Comparison of ENCODE assay signal across 1 cellular context in the genomic region with DNA sequence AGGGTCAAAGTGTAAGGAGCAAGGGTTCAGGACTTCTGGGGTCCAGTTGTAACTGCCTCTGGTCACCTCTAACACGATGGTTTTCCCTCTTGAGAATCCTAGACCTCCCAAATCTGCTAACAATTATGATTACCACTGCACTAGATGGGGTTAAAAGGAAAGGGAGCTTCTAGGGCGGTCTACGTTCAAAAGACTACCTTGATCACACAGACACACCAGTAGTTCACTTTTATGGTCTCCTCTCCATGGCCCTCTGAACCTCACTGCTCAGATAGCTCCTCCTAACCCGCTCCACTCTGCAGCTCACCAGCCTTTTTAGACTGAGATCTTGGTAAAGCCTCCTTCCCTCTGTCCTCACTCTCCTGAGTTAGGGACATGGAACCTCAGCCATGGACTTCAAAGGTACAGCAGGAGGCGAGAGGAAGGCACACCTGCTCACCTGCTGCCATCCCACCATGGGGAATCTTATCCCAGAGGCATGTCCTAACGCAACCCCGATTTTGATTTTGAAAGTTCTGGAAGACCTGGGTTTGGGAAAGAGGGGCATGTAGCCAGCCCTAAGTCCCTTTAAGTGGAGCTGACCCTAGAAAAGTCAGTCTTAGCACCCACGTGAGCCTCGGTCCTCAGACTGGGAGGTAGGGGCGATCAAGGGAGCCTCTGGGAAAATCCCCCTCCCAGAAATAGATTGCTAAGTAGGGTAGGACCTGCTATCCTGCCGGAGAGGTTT.
TF ChIP-seq lines count a peak whose summit lies in the region.

No MANE protein-coding gene starts in this region.

TF ChIP-seq in HepG2, 621 proteins besides CTCF, POLR2A, EP300 and RAD21 (continued from another document and continues in another):
- no peak for TF ChIP-seq ZFY (CRISPR knock-in tag; IDR thresholded peaks at IDR 0.05)
- TF ChIP-seq MZF1 (CRISPR knock-in tag; IDR thresholded peaks at IDR 0.05; ENCODE audit: borderline replicate concordance), result no peak
- TF ChIP-seq U2AF1 (optimal IDR thresholded peaks at IDR 0.05; ENCODE audit: low read depth, low read length), result no peak
- TF ChIP-seq SRSF4 (IDR thresholded peaks at IDR 0.05; ENCODE audit: low read depth, low read length, poor library complexity, severe bottlenecking), result no peak
- TF ChIP-seq, protein P1, sequence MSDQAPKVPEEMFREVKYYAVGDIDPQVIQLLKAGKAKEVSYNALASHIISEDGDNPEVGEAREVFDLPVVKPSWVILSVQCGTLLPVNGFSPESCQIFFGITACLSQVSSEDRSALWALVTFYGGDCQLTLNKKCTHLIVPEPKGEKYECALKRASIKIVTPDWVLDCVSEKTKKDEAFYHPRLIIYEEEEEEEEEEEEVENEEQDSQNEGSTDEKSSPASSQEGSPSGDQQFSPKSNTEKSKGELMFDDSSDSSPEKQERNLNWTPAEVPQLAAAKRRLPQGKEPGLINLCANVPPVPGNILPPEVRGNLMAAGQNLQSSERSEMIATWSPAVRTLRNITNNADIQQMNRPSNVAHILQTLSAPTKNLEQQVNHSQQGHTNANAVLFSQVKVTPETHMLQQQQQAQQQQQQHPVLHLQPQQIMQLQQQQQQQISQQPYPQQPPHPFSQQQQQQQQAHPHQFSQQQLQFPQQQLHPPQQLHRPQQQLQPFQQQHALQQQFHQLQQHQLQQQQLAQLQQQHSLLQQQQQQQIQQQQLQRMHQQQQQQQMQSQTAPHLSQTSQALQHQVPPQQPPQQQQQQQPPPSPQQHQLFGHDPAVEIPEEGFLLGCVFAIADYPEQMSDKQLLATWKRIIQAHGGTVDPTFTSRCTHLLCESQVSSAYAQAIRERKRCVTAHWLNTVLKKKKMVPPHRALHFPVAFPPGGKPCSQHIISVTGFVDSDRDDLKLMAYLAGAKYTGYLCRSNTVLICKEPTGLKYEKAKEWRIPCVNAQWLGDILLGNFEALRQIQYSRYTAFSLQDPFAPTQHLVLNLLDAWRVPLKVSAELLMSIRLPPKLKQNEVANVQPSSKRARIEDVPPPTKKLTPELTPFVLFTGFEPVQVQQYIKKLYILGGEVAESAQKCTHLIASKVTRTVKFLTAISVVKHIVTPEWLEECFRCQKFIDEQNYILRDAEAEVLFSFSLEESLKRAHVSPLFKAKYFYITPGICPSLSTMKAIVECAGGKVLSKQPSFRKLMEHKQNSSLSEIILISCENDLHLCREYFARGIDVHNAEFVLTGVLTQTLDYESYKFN (CRISPR knock-in tag; conservative IDR thresholded peaks at IDR 0.05), result no peak; the same call in 1 of the 2 replicates
- no peak for TF ChIP-seq HMG20A (CRISPR knock-in tag; IDR thresholded peaks at IDR 0.05; ENCODE audit: borderline replicate concordance)
- TF ChIP-seq ZNF124 (CRISPR knock-in tag; IDR thresholded peaks at IDR 0.05), result no peak
- TF ChIP-seq ZNF761 (CRISPR knock-in tag; conservative IDR thresholded peaks at IDR 0.05), result no peak
- 0 out of 2 replicates have a peak, but pooled peaks have one; percentile 33 for TF ChIP-seq ZC3H13 (CRISPR knock-in tag; IDR thresholded peaks at IDR 0.05)
- TF ChIP-seq ZFP90 (CRISPR knock-in tag; IDR thresholded peaks at IDR 0.05; ENCODE audit: borderline replicate concordance), result no peak
- TF ChIP-seq, protein P2, sequence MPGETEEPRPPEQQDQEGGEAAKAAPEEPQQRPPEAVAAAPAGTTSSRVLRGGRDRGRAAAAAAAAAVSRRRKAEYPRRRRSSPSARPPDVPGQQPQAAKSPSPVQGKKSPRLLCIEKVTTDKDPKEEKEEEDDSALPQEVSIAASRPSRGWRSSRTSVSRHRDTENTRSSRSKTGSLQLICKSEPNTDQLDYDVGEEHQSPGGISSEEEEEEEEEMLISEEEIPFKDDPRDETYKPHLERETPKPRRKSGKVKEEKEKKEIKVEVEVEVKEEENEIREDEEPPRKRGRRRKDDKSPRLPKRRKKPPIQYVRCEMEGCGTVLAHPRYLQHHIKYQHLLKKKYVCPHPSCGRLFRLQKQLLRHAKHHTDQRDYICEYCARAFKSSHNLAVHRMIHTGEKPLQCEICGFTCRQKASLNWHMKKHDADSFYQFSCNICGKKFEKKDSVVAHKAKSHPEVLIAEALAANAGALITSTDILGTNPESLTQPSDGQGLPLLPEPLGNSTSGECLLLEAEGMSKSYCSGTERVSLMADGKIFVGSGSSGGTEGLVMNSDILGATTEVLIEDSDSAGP (CRISPR knock-in tag; IDR thresholded peaks at IDR 0.05; ENCODE audit: borderline replicate concordance), result peak; percentile 42; the same call in 1 of the 2 replicates
- TF ChIP-seq ZNF343 (CRISPR knock-in tag; IDR thresholded peaks at IDR 0.05), result no peak
- TF ChIP-seq ZNF567 (CRISPR knock-in tag; IDR thresholded peaks at IDR 0.05; ENCODE audit: borderline replicate concordance), result 0 out of 2 replicates have a peak, but pooled peaks have one; percentile 27
- no peak for TF ChIP-seq ZNF720 (CRISPR knock-in tag; IDR thresholded peaks at IDR 0.05)
- TF ChIP-seq, protein P3, sequence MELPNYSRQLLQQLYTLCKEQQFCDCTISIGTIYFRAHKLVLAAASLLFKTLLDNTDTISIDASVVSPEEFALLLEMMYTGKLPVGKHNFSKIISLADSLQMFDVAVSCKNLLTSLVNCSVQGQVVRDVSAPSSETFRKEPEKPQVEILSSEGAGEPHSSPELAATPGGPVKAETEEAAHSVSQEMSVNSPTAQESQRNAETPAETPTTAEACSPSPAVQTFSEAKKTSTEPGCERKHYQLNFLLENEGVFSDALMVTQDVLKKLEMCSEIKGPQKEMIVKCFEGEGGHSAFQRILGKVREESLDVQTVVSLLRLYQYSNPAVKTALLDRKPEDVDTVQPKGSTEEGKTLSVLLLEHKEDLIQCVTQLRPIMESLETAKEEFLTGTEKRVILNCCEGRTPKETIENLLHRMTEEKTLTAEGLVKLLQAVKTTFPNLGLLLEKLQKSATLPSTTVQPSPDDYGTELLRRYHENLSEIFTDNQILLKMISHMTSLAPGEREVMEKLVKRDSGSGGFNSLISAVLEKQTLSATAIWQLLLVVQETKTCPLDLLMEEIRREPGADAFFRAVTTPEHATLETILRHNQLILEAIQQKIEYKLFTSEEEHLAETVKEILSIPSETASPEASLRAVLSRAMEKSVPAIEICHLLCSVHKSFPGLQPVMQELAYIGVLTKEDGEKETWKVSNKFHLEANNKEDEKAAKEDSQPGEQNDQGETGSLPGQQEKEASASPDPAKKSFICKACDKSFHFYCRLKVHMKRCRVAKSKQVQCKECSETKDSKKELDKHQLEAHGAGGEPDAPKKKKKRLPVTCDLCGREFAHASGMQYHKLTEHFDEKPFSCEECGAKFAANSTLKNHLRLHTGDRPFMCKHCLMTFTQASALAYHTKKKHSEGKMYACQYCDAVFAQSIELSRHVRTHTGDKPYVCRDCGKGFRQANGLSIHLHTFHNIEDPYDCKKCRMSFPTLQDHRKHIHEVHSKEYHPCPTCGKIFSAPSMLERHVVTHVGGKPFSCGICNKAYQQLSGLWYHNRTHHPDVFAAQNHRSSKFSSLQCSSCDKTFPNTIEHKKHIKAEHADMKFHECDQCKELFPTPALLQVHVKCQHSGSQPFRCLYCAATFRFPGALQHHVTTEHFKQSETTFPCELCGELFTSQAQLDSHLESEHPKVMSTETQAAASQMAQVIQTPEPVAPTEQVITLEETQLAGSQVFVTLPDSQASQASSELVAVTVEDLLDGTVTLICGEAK (IDR thresholded peaks at IDR 0.05), result no peak
- TF ChIP-seq, protein P3 (CRISPR knock-in tag; IDR thresholded peaks at IDR 0.05), result no peak
- no peak for TF ChIP-seq ZNF713 (CRISPR knock-in tag; IDR thresholded peaks at IDR 0.05)
- TF ChIP-seq ZNF205 (CRISPR knock-in tag; IDR thresholded peaks at IDR 0.05), result no peak
- TF ChIP-seq TBL1XR1 (IDR thresholded peaks at IDR 0.05; ENCODE audit: borderline replicate concordance, low read length, partially characterized antibody), result no peak
- TF ChIP-seq ZNF17 (CRISPR knock-in tag; IDR thresholded peaks at IDR 0.05), result no peak
- TF ChIP-seq STAG1 (CRISPR knock-in tag; IDR thresholded peaks at IDR 0.05), result no peak
- TF ChIP-seq ZNF672 (CRISPR knock-in tag; IDR thresholded peaks at IDR 0.05), result no peak
- no peak for TF ChIP-seq ZNF235 (CRISPR knock-in tag; IDR thresholded peaks at IDR 0.05; ENCODE audit: borderline replicate concordance)
- TF ChIP-seq, protein P4, sequence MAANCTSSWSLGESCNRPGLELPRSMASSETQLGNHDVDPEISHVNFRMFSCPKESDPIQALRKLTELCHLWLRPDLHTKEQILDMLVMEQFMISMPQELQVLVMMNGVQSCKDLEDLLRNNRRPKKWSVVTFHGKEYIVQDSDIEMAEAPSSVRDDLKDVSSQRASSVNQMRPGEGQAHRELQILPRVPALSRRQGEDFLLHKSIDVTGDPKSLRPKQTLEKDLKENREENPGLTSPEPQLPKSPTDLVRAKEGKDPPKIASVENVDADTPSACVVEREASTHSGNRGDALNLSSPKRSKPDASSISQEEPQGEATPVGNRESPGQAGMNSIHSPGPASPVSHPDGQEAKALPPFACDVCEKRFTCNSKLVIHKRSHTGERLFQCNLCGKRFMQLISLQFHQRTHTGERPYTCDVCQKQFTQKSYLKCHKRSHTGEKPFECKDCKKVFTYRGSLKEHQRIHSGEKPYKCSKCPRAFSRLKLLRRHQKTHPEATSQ (CRISPR knock-in tag; IDR thresholded peaks at IDR 0.05; ENCODE audit: borderline replicate concordance), result no peak
- TF ChIP-seq, protein P5, sequence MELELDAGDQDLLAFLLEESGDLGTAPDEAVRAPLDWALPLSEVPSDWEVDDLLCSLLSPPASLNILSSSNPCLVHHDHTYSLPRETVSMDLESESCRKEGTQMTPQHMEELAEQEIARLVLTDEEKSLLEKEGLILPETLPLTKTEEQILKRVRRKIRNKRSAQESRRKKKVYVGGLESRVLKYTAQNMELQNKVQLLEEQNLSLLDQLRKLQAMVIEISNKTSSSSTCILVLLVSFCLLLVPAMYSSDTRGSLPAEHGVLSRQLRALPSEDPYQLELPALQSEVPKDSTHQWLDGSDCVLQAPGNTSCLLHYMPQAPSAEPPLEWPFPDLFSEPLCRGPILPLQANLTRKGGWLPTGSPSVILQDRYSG (CRISPR knock-in tag; IDR thresholded peaks at IDR 0.05), result no peak
- TF ChIP-seq ZNF510 (CRISPR knock-in tag; IDR thresholded peaks at IDR 0.05; ENCODE audit: low read depth), result no peak
- TF ChIP-seq, protein P6, sequence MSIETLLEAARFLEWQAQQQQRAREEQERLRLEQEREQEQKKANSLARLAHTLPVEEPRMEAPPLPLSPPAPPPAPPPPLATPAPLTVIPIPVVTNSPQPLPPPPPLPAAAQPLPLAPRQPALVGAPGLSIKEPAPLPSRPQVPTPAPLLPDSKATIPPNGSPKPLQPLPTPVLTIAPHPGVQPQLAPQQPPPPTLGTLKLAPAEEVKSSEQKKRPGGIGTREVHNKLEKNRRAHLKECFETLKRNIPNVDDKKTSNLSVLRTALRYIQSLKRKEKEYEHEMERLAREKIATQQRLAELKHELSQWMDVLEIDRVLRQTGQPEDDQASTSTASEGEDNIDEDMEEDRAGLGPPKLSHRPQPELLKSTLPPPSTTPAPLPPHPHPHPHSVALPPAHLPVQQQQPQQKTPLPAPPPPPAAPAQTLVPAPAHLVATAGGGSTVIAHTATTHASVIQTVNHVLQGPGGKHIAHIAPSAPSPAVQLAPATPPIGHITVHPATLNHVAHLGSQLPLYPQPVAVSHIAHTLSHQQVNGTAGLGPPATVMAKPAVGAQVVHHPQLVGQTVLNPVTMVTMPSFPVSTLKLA (IDR thresholded peaks at IDR 0.05), result no peak
- peak; percentile 32; the same call in 1 of the 2 replicates for TF ChIP-seq SALL1 (CRISPR knock-in tag; IDR thresholded peaks at IDR 0.05)
- TF ChIP-seq ZNF484 (CRISPR knock-in tag; IDR thresholded peaks at IDR 0.05; ENCODE audit: borderline replicate concordance, low read depth), result no peak
- TF ChIP-seq, protein P7, sequence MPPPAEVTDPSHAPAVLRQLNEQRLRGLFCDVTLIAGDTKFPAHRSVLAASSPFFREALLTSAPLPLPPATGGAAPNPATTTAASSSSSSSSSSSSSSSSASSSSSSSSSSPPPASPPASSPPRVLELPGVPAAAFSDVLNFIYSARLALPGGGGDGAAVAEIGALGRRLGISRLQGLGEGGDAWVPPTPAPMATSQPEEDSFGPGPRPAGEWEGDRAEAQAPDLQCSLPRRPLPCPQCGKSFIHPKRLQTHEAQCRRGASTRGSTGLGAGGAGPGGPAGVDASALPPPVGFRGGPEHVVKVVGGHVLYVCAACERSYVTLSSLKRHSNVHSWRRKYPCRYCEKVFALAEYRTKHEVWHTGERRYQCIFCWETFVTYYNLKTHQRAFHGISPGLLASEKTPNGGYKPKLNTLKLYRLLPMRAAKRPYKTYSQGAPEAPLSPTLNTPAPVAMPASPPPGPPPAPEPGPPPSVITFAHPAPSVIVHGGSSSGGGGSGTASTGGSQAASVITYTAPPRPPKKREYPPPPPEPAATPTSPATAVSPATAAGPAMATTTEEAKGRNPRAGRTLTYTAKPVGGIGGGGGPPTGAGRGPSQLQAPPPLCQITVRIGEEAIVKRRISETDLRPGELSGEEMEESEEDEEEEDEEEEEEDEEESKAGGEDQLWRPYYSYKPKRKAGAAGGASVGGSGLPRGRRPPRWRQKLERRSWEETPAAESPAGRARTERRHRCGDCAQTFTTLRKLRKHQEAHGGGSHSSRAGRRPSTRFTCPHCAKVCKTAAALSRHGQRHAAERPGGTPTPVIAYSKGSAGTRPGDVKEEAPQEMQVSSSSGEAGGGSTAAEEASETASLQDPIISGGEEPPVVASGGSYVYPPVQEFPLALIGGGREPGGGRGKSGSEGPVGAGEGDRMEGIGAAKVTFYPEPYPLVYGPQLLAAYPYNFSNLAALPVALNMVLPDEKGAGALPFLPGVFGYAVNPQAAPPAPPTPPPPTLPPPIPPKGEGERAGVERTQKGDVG (CRISPR knock-in tag; IDR thresholded peaks at IDR 0.05; ENCODE audit: borderline replicate concordance), result 0 out of 2 replicates have a peak, but pooled peaks have one; percentile 42
- no peak for TF ChIP-seq NFIB (CRISPR knock-in tag; IDR thresholded peaks at IDR 0.05; ENCODE audit: borderline replicate concordance)
- no peak for TF ChIP-seq ZNF317 (CRISPR knock-in tag; IDR thresholded peaks at IDR 0.05)
- 0 out of 2 replicates have a peak, but pooled peaks have one; percentile 27 for TF ChIP-seq ZNF563 (CRISPR knock-in tag; IDR thresholded peaks at IDR 0.05)
